Comparison of ENCODE assay signal across 14 cellular contexts in genomic region chr1:46026531-46026930, GRCh38.
"Had no signal": no experiment of that assay in that cellular context is flagged by ENCODE, and none has a peak within 500 bp of the region (broad histone marks: within the 10 kb centered on the region; RNA-seq: fewer than 3 reads in every experiment).

No MANE protein-coding gene starts in this region.

- DNase-seq: activated CD4-positive, alpha-beta T cell treated with anti-CD3 and anti-CD28 coated beads, Interleukin-2, amount 50 U/mL, for 4 hours; activated naive CD4-positive, alpha-beta T cell treated with anti-CD3 and anti-CD28 coated beads for 36 hours; activated naive CD8-positive, alpha-beta T cell treated with anti-CD3 and anti-CD28 coated beads, Interleukin-2, amount 50 U/mL, for 24 hours; activated T-cell treated with anti-CD3 and anti-CD28 coated beads for 4 hours; aorta; kidney glomerular epithelial cell; midbrain; ovary; stimulated activated CD4-positive, alpha-beta T cell treated with anti-CD3 and anti-CD28 coated beads, Interleukin-4, amount 100 ng/mL, for 24 hours; stimulated activated naive CD8-positive, alpha-beta T cell treated with anti-CD3 and anti-CD28 coated beads, Interleukin-15, Interleukin-2, amounts not matched to agents 100 U/mL and 50 U/mL, for 24 hours had no signal

- ATAC-seq: activated CD4-positive, CD25-positive, alpha-beta regulatory T cell treated with anti-CD3 and anti-CD28 coated beads, Interleukin-2, amount 50 U/mL, for 24 hours; activated naive CD8-positive, alpha-beta T cell treated with anti-CD3 and anti-CD28 coated beads, Interleukin-2, amount 50 U/mL, for 24 hours; stimulated activated naive CD8-positive, alpha-beta T cell treated with anti-CD3 and anti-CD28 coated beads, Interleukin-15, Interleukin-2, amounts not matched to agents 100 U/mL and 50 U/mL, for 24 hours had no signal

- H3K9me3 Mint-ChIP-seq: activated naive CD4-positive, alpha-beta T cell treated with anti-CD3 and anti-CD28 coated beads for 36 hours; activated naive CD8-positive, alpha-beta T cell treated with anti-CD3 and anti-CD28 coated beads, Interleukin-2, amount 50 U/mL, for 24 hours; type B pancreatic cell had no signal

- H3K4me3 ChIP-seq: breast epithelium, lung, ovary had no signal

- H3K4me1 Mint-ChIP-seq: activated naive CD8-positive, alpha-beta T cell treated with anti-CD3 and anti-CD28 coated beads, Interleukin-2, amount 50 U/mL, for 24 hours had no signal

- H3K27ac ChIP-seq: breast epithelium, ovary had no signal

- H3K9me3 ChIP-seq: breast epithelium, ovary had no signal

- H3K27me3 ChIP-seq: breast epithelium, ovary had no signal

- H3K27me3 Mint-ChIP-seq: activated naive CD8-positive, alpha-beta T cell treated with anti-CD3 and anti-CD28 coated beads, Interleukin-2, amount 50 U/mL, for 24 hours; type B pancreatic cell had no signal

- H3K36me3 ChIP-seq: breast epithelium, ovary had no signal

- H3K4me1 ChIP-seq: breast epithelium had no signal

- H3K27ac Mint-ChIP-seq: activated naive CD4-positive, alpha-beta T cell treated with anti-CD3 and anti-CD28 coated beads for 36 hours; activated naive CD8-positive, alpha-beta T cell treated with anti-CD3 and anti-CD28 coated beads, Interleukin-2, amount 50 U/mL, for 24 hours; type B pancreatic cell had no signal

- H3K4me3 Mint-ChIP-seq: activated naive CD4-positive, alpha-beta T cell treated with anti-CD3 and anti-CD28 coated beads for 36 hours; activated naive CD8-positive, alpha-beta T cell treated with anti-CD3 and anti-CD28 coated beads, Interleukin-2, amount 50 U/mL, for 24 hours; type B pancreatic cell had no signal
